ENCODE assay signal across 8 cellular contexts in genomic region chrX:117517994-117518393, GRCh38.
"Had no signal": no experiment of that assay in that cellular context is flagged by ENCODE, and none has a peak within 500 bp of the region (broad histone marks: within the 10 kb centered on the region; RNA-seq: fewer than 3 reads in every experiment).

No MANE protein-coding gene starts in this region.

- H3K4me2 ChIP-seq: KMS-11 had no signal

- H3K9me3 Mint-ChIP-seq: H9 had no signal

- H3K4me3 Mint-ChIP-seq: H9 had no signal

- H3K4me3 ChIP-seq: GM23248 had no signal

- H3K4me1 Mint-ChIP-seq: H9 had no signal

- FAIRE-seq: HTR-8/SVneo had no signal

- DNase-seq: GM23248, GOT3, H9, HCEC 1CT, Karpas-422, KBM-7 had no signal

- H2AFZ ChIP-seq: GM23248 had no signal

- H3K27ac ChIP-seq: GM23248, KMS-11 had no signal

- H3K9ac ChIP-seq: GM23248, KMS-11 had no signal

- H3K27ac Mint-ChIP-seq: H9 had no signal
